Comparison of ENCODE assay signal across 1 cellular context in the genomic region with DNA sequence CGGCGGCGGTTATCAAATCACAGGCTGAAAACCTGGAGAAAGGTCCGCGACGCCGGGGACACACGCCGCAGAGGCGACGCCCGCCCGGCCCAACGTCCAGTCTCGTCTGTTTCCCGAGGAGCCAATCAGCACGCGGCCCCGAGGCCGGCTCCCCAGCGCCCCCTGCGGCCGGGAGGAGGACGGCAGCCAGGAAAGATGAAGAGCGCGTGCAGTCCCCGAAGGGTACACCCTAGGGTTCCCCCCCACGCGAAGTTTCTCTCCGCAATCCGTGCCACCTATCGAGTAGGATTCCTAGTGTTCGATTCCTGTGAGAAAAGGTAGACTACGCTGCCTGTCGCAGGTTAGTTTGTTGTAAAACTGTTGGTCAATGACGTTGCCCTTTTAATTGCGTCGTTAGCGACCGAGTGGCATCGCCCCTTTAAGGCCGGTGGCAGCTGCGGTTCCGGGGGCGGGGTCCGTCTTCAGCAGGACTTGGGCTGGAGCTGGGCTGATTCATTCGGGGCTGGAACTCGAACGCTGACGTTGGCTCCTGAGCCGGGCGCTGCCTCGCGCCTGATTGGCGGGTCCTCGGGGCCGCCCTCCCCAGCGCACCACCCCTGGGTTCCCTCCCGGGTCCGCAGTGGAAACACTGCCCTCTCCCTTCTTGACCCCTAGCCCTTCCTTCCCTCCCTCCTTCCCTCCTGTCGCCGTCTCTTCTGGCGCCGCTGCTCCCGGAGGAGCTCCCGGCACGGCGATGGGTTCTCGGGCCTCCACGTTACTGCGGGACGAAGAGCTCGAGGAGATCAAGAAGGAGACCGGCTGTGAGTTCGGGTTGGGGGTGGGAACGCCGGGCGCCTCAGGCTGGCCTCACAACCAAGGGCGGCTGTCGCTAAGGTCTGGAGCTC.
A peak's percentile ranks its signal among the peaks of the same experiment; 100 is the strongest.
TF ChIP-seq lines count a peak whose summit lies in the region.

Gene CHP1 (plus strand): TSS at position 619 of the 884 bp plus-strand sequence. CDS start 115 bp downstream, at position 734.
A gene with protein sequence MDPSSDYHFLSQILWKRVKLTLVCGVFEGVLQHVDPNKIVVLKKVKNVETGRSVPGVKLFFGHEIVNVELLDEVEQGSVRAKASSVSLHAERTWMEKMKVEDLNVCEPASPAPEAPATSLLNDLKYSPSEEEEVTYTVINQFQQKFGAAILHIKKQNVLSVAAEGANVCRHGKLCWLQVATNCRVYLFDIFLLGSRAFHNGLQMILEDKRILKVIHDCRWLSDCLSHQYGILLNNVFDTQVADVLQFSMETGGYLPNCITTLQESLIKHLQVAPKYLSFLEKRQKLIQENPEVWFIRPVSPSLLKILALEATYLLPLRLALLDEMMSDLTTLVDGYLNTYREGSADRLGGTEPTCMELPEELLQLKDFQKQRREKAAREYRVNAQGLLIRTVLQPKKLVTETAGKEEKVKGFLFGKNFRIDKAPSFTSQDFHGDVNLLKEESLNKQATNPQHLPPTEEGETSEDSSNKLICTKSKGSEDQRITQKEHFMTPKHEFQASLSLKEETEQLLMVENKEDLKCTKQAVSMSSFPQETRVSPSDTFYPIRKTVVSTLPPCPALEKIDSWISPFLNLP (minus strand): TSS at position 108 of the 884 bp plus-strand sequence. CDS start 4,182 bp downstream, outside the sequence.

TF ChIP-seq in K562, 482 proteins besides CTCF, POLR2A, EP300 and RAD21 (continued from another document and continues in another):
- TF ChIP-seq, protein P1, sequence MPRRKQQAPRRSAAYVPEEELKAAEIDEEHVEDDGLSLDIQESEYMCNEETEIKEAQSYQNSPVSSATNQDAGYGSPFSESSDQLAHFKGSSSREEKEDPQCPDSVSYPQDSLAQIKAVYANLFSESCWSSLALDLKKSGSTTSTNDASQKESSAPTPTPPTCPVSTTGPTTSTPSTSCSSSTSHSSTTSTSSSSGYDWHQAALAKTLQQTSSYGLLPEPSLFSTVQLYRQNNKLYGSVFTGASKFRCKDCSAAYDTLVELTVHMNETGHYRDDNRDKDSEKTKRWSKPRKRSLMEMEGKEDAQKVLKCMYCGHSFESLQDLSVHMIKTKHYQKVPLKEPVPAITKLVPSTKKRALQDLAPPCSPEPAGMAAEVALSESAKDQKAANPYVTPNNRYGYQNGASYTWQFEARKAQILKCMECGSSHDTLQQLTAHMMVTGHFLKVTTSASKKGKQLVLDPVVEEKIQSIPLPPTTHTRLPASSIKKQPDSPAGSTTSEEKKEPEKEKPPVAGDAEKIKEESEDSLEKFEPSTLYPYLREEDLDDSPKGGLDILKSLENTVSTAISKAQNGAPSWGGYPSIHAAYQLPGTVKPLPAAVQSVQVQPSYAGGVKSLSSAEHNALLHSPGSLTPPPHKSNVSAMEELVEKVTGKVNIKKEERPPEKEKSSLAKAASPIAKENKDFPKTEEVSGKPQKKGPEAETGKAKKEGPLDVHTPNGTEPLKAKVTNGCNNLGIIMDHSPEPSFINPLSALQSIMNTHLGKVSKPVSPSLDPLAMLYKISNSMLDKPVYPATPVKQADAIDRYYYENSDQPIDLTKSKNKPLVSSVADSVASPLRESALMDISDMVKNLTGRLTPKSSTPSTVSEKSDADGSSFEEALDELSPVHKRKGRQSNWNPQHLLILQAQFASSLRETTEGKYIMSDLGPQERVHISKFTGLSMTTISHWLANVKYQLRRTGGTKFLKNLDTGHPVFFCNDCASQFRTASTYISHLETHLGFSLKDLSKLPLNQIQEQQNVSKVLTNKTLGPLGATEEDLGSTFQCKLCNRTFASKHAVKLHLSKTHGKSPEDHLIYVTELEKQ (CRISPR knock-in tag; IDR thresholded peaks at IDR 0.05), result no peak
- TF ChIP-seq GTF2B (IDR thresholded peaks at IDR 0.05; ENCODE audit: extremely low read depth, insufficient read length) (no peak), ZNF232 (CRISPR knock-in tag; IDR thresholded peaks at IDR 0.05) (peak; percentile 94), PHF8 (IDR thresholded peaks at IDR 0.05; ENCODE audit: borderline replicate concordance, low read length) (peak; percentile 93), ZKSCAN1 (IDR thresholded peaks at IDR 0.05; ENCODE audit: low read depth, low read length) (no peak), TCF7L2 (IDR thresholded peaks at IDR 0.05; ENCODE audit: low read depth, low read length) (0 out of 2 replicates have a peak, but pooled peaks have one; percentile 45), PHB2 (IDR thresholded peaks at IDR 0.05; ENCODE audit: low read depth) (no peak), BACH1 (tag; IDR thresholded peaks at IDR 0.05) (no peak), HDAC1 (IDR thresholded peaks at IDR 0.05) (peak in 1 of 2 experiments; percentile 91; a peak in 2 of 4 replicates), PATZ1 (CRISPR knock-in tag; IDR thresholded peaks at IDR 0.05; ENCODE audit: borderline replicate concordance) (no peak), DMBX1 (CRISPR knock-in tag; IDR thresholded peaks at IDR 0.05; ENCODE audit: borderline replicate concordance) (peak; percentile 77), GATAD2B (IDR thresholded peaks at IDR 0.05; ENCODE audit: borderline replicate concordance) (peak; percentile 65; the same call in 1 of the 2 replicates), NKRF (IDR thresholded peaks at IDR 0.05; ENCODE audit: borderline replicate concordance) (peak; percentile 83)
- TF ChIP-seq, protein P2, sequence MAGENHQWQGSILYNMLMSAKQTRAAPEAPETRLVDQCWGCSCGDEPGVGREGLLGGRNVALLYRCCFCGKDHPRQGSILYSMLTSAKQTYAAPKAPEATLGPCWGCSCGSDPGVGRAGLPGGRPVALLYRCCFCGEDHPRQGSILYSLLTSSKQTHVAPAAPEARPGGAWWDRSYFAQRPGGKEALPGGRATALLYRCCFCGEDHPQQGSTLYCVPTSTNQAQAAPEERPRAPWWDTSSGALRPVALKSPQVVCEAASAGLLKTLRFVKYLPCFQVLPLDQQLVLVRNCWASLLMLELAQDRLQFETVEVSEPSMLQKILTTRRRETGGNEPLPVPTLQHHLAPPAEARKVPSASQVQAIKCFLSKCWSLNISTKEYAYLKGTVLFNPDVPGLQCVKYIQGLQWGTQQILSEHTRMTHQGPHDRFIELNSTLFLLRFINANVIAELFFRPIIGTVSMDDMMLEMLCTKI (IDR thresholded peaks at IDR 0.05; ENCODE audit: partially characterized antibody), result no peak
- TF ChIP-seq, protein P3, sequence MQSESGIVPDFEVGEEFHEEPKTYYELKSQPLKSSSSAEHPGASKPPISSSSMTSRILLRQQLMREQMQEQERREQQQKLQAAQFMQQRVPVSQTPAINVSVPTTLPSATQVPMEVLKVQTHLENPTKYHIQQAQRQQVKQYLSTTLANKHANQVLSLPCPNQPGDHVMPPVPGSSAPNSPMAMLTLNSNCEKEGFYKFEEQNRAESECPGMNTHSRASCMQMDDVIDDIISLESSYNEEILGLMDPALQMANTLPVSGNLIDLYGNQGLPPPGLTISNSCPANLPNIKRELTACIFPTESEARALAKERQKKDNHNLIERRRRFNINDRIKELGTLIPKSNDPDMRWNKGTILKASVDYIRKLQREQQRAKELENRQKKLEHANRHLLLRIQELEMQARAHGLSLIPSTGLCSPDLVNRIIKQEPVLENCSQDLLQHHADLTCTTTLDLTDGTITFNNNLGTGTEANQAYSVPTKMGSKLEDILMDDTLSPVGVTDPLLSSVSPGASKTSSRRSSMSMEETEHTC (IDR thresholded peaks at IDR 0.05), result peak; percentile 43; the same call in 1 of the 2 replicates
- TF ChIP-seq, protein P4, sequence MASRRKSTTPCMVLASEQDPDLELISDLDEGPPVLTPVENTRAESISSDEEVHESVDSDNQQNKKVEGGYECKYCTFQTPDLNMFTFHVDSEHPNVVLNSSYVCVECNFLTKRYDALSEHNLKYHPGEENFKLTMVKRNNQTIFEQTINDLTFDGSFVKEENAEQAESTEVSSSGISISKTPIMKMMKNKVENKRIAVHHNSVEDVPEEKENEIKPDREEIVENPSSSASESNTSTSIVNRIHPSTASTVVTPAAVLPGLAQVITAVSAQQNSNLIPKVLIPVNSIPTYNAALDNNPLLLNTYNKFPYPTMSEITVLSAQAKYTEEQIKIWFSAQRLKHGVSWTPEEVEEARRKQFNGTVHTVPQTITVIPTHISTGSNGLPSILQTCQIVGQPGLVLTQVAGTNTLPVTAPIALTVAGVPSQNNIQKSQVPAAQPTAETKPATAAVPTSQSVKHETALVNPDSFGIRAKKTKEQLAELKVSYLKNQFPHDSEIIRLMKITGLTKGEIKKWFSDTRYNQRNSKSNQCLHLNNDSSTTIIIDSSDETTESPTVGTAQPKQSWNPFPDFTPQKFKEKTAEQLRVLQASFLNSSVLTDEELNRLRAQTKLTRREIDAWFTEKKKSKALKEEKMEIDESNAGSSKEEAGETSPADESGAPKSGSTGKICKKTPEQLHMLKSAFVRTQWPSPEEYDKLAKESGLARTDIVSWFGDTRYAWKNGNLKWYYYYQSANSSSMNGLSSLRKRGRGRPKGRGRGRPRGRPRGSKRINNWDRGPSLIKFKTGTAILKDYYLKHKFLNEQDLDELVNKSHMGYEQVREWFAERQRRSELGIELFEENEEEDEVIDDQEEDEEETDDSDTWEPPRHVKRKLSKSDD (conservative IDR thresholded peaks at IDR 0.05; ENCODE audit: low read length), result 0 out of 2 replicates have a peak, but pooled peaks have one; percentile 23
- TF ChIP-seq, protein P5, sequence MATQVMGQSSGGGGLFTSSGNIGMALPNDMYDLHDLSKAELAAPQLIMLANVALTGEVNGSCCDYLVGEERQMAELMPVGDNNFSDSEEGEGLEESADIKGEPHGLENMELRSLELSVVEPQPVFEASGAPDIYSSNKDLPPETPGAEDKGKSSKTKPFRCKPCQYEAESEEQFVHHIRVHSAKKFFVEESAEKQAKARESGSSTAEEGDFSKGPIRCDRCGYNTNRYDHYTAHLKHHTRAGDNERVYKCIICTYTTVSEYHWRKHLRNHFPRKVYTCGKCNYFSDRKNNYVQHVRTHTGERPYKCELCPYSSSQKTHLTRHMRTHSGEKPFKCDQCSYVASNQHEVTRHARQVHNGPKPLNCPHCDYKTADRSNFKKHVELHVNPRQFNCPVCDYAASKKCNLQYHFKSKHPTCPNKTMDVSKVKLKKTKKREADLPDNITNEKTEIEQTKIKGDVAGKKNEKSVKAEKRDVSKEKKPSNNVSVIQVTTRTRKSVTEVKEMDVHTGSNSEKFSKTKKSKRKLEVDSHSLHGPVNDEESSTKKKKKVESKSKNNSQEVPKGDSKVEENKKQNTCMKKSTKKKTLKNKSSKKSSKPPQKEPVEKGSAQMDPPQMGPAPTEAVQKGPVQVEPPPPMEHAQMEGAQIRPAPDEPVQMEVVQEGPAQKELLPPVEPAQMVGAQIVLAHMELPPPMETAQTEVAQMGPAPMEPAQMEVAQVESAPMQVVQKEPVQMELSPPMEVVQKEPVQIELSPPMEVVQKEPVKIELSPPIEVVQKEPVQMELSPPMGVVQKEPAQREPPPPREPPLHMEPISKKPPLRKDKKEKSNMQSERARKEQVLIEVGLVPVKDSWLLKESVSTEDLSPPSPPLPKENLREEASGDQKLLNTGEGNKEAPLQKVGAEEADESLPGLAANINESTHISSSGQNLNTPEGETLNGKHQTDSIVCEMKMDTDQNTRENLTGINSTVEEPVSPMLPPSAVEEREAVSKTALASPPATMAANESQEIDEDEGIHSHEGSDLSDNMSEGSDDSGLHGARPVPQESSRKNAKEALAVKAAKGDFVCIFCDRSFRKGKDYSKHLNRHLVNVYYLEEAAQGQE (CRISPR knock-in tag; IDR thresholded peaks at IDR 0.05; ENCODE audit: low read depth), result no peak
- TF ChIP-seq, protein P6, sequence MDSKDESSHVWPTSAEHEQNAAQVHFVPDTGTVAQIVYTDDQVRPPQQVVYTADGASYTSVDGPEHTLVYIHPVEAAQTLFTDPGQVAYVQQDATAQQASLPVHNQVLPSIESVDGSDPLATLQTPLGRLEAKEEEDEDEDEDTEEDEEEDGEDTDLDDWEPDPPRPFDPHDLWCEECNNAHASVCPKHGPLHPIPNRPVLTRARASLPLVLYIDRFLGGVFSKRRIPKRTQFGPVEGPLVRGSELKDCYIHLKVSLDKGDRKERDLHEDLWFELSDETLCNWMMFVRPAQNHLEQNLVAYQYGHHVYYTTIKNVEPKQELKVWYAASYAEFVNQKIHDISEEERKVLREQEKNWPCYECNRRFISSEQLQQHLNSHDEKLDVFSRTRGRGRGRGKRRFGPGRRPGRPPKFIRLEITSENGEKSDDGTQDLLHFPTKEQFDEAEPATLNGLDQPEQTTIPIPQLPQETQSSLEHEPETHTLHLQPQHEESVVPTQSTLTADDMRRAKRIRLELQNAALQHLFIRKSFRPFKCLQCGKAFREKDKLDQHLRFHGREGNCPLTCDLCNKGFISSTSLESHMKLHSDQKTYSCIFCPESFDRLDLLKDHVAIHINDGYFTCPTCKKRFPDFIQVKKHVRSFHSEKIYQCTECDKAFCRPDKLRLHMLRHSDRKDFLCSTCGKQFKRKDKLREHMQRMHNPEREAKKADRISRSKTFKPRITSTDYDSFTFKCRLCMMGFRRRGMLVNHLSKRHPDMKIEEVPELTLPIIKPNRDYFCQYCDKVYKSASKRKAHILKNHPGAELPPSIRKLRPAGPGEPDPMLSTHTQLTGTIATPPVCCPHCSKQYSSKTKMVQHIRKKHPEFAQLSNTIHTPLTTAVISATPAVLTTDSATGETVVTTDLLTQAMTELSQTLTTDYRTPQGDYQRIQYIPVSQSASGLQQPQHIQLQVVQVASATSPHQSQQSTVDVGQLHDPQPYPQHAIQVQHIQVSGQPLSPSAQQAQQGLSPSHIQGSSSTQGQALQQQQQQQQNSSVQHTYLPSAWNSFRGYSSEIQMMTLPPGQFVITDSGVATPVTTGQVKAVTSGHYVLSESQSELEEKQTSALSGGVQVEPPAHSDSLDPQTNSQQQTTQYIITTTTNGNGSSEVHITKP (IDR thresholded peaks at IDR 0.05; ENCODE audit: partially characterized antibody), result peak; percentile 32
